Comparison of ENCODE assay signal across 15 cellular contexts in the genomic region with DNA sequence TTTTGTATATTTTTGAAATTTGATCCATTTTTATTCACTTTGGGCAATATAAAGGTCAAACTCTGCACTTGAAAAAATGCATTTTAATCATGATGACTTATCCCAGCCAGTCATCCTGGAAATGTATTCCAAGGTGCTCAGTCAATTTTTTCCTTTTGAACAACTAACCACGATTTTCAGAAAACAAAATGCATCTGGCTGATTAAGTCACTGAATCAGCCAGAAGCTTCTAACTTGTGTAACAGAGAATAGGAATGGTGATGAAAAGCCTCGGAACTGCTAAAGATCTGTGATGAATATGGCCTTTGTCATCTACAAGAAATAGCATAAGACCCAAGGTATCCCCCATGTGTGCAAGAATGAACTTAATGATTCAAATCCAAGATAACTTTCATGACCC.
"Had no signal": no experiment of that assay in that cellular context is flagged by ENCODE, and none has a peak within 500 bp of the region (broad histone marks: within the 10 kb centered on the region; RNA-seq: fewer than 3 reads in every experiment).

No MANE protein-coding gene starts in this region.

- DNase-seq: activated CD4-positive, alpha-beta memory T cell treated with anti-CD3 and anti-CD28 coated beads, Interleukin-2, amount 10 ng/mL, durations not matched to agents 7 days and 5 days; activated CD4-positive, alpha-beta T cell treated with anti-CD3 and anti-CD28 coated beads for 36 hours; activated effector memory CD4-positive, alpha-beta T cell treated with Interleukin-2 at 50 U/mL for 16 hours; activated T-cell treated with anti-CD3 and anti-CD28 coated beads, Interleukin-2, amount 50 U/mL, for 24 hours; amniotic stem cell; cerebellar nuclear complex; effector memory CD4-positive, alpha-beta T cell; heart right ventricle; pancreas; sigmoid colon; stimulated activated CD4-positive, alpha-beta T cell treated with anti-CD3 and anti-CD28 coated beads, Interleukin-1b, Interleukin-23, amount 100 ng/mL, for 48 hours; T-helper 17 cell; tibial artery had no signal

- H3K27me3 ChIP-seq: gastroesophageal sphincter, heart right ventricle, pancreas, sigmoid colon, tibial artery had no signal

- H3K4me1 ChIP-seq: pancreas had no signal

- H3K4me3 ChIP-seq: gastroesophageal sphincter, heart right ventricle, pancreas, sigmoid colon, tibial artery had no signal

- H3K27ac ChIP-seq: gastroesophageal sphincter, heart right ventricle, pancreas, sigmoid colon, tibial artery had no signal

- H3K36me3 ChIP-seq: gastroesophageal sphincter, heart right ventricle, pancreas, sigmoid colon, tibial artery had no signal

- H3K9me3 ChIP-seq: gastroesophageal sphincter, heart right ventricle, pancreas, sigmoid colon, tibial artery had no signal

- ATAC-seq: activated CD4-positive, alpha-beta T cell treated with anti-CD3 and anti-CD28 coated beads for 36 hours; gastroesophageal sphincter; heart right ventricle; pancreas; stimulated activated effector memory CD8-positive, alpha-beta T cell treated with anti-CD3 and anti-CD28 coated beads, Interleukin-12 subunit alpha, Interleukin-12 subunit beta, amount 100 ng/mL, for 72 hours; T-helper 17 cell had no signal
